Comparison of ENCODE assay signal across 8 cellular contexts in the genomic region with DNA sequence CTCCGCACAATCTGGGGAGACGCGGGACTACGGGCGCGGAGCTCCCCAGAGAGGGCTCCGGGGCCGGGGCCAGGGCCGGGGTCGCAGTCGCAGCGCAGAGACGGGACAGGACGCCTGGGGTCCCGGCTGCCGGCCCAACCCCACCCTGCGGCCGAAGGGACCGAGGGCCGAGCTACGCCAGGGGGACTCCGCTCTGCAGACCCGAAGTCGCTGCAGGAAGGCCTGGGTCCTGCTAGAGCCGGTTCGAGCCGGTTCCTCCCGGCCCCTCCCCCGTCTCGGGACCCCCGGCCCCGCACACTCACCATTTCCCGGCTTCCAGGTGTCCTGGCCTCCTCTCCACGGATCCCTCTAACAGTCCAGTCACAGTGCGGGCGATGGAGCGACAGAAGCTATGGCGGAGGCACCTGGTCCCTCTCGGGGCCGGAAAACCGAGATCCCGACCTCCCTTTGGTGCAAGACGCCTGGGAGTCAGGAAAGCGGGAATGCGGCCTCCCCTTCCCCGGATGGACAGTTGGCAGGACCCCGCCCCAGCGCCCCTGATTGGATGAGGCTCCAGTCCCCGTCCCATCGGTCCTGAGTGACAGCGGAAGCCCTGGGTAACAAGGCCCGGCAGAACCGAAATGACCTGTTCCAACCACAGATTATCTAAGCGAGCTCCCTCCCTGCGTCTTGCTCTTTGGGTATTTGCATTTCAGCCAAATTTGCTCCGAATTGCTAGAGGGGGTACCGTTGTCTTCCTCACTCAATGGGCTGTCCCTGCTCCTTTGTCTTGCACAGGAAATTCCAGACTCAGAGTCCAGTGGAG. TPM values are rescaled to one million over a fixed set of nuclear protein-coding genes. Genes with fewer than 3 reads are reported as not detected.
DNase-seq lines count a peak whose midpoint lies in the region; ATAC-seq and TF ChIP-seq lines count a peak whose summit lies in the region.

Gene ZNF625 (minus strand): TSS at position 481 of the 805 bp plus-strand sequence. CDS start 176 bp downstream, at position 305.

- DNase-seq in T47D (ENCODE audit: low read depth in 1 of 2, low spot score in 1 of 2) (peak; percentile 80 to 93), MCF 10A (ENCODE audit: unreplicated experiment) (no peak), NCI-H524 (lab: John Stamatoyannopoulos, UW) (peak; percentile 94 to 95), foreskin keratinocyte (peak in 1 of 2 donors; percentile 68), natural killer cell (peak; percentile 37), transverse colon (peak; percentile 83)

- peaks cover 18% of the 10 kb centered on the region for H3K9me3 Mint-ChIP-seq in MCF 10A (ENCODE audit: unreplicated experiment)
- H3K9me3 Mint-ChIP-seq in activated T-helper 17 cell treated with anti-CD3 and anti-CD28 coated beads, Interleukin-2, amount 50 U/mL, for 72 hours = no peaks in the 10 kb centered on the region
- no peaks in the 10 kb centered on the region for H3K9me3 Mint-ChIP-seq in natural killer cell

- in situ Hi-C loops in T47D (cut with HindIII; ENCODE audit: low pct_unique_long_range_greater_than_20kb, low sequenced_read_pairs) = no loop called here
- in situ Hi-C loops in transverse colon (cut with MboI; ENCODE audit: low pct_ligation_motif_present in 1 of 4, low pct_unique_long_range_greater_than_20kb in 1 of 4, low sequenced_read_pairs in 3 of 4) = no loop called here

- H3K4me1 Mint-ChIP-seq in MCF 10A (ENCODE audit: insufficient read depth, unreplicated experiment) (no peaks in the 10 kb centered on the region), natural killer cell (peaks cover 18 to 24% of the 10 kb centered on the region in 2 donors)
- H3K4me1 Mint-ChIP-seq in activated T-helper 17 cell treated with anti-CD3 and anti-CD28 coated beads, Interleukin-2, amount 50 U/mL, for 72 hours = no peaks in the 10 kb centered on the region

- WGBS in transverse colon (ENCODE audit: low coverage in 1 of 2), 2 donors = 0 to 1% methylated on average over 2 to 41 of the region's 57 CpGs

- POLR2A ChIA-PET in MCF 10A (lab: Yijun Ruan, JAX) = interaction anchor here (0.7 kb wide), 1 partner anchor 358 kb away, joined by 3 read pairs; no protein-coding TSS in a partner anchor

- no TSS peak for BruUV-seq in MCF 10A (replicated peaks; lab: Mats Ljungman, UMichigan)

- CTCF ChIA-PET in MCF 10A (lab: Yijun Ruan, JAX) = interaction anchor here (0.6 to 1.6 kb wide), 3 partner anchors 16 to 233 kb away, joined by 3 to 7 read pairs (median 4); partner anchors contain the start of gene ZNF20

- H3K27ac ChIP-seq in foreskin keratinocyte (peak within 1 kb of the TSS; percentile 56), transverse colon (peak within 1 kb of the TSS; percentile 69 to 87 (median 74))

- H3K27me3 Mint-ChIP-seq in MCF 10A (ENCODE audit: insufficient read depth, unreplicated experiment) (no peaks in the 10 kb centered on the region), natural killer cell (ENCODE audit: low read depth in 2 of 2) (no peaks in the 10 kb centered on the region)
- H3K27me3 Mint-ChIP-seq in activated T-helper 17 cell treated with anti-CD3 and anti-CD28 coated beads, Interleukin-2, amount 50 U/mL, for 72 hours = peaks cover 3% of the 10 kb centered on the region

- no peak for TF ChIP-seq EP300 in transverse colon (IDR thresholded peaks at IDR 0.05; ENCODE audit: low read depth)

- no peak for TF ChIP-seq POLR2A in transverse colon (IDR thresholded peaks at IDR 0.05)

- intact Hi-C loops in MCF 10A (cut with micrococcal nuclease) (no loop called here), natural killer cell (cut with micrococcal nuclease) (no loop called here), transverse colon (cut with DNase I; ENCODE audit: low total_unique reads) (loop anchor here (5.0 kb wide), 1 partner anchor 516 kb away; no protein-coding TSS in a partner anchor)

- H3K36me3 ChIP-seq in transverse colon = no peaks in the 10 kb centered on the region

- H3K9me3 ChIP-seq in transverse colon = no peaks in the 10 kb centered on the region

- H3K27me3 ChIP-seq in foreskin keratinocyte = no peaks in the 10 kb centered on the region
- no peaks in the 10 kb centered on the region for H3K27me3 ChIP-seq in transverse colon

- H3K4me3 Mint-ChIP-seq in MCF 10A (ENCODE audit: unreplicated experiment) = no peak within 1 kb of the TSS
- H3K4me3 Mint-ChIP-seq in activated T-helper 17 cell treated with anti-CD3 and anti-CD28 coated beads, Interleukin-2, amount 50 U/mL, for 72 hours = peak within 1 kb of the TSS; percentile 86
- peak within 1 kb of the TSS; percentile 93 for H3K4me3 Mint-ChIP-seq in natural killer cell

- H3K27ac Mint-ChIP-seq in MCF 10A (ENCODE audit: low read depth, unreplicated experiment) = no peak within 1 kb of the TSS
- H3K27ac Mint-ChIP-seq in activated T-helper 17 cell treated with anti-CD3 and anti-CD28 coated beads, Interleukin-2, amount 50 U/mL, for 72 hours = peak within 1 kb of the TSS; percentile 86
- peak within 1 kb of the TSS; percentile 74 to 90 for H3K27ac Mint-ChIP-seq in natural killer cell

- H3K4me1 ChIP-seq in foreskin keratinocyte = no peaks in the 10 kb centered on the region
- H3K4me1 ChIP-seq in transverse colon = peaks cover 6 to 14% (median 7%) of the 10 kb centered on the region in 4 donors

- TF ChIP-seq CTCF in MCF 10A (IDR thresholded peaks at IDR 0.05; ENCODE audit: unreplicated experiment) (no peak), foreskin keratinocyte (conservative IDR thresholded peaks at IDR 0.05) (no peak), natural killer cell (IDR thresholded peaks at IDR 0.05) (no peak), transverse colon (IDR thresholded peaks at IDR 0.05) (no peak)

- ATAC-seq in HG03045 (IDR thresholded peaks at IDR 0.05; ENCODE audit: unreplicated experiment) (peak; percentile 83), foreskin keratinocyte (peak; percentile 61), natural killer cell (peak; percentile 66 to 82 (median 78))
- ATAC-seq in activated T-helper 17 cell treated with anti-CD3 and anti-CD28 coated beads, Interleukin-2, amount 50 U/mL, for 72 hours (replicated peaks) = peak; percentile 97

- peak within 1 kb of the TSS; percentile 64 to 91 (median 66) for H3K4me3 ChIP-seq in transverse colon

- H3K36me3 Mint-ChIP-seq in MCF 10A (ENCODE audit: insufficient read depth, unreplicated experiment) (no peaks in the 10 kb centered on the region), natural killer cell (no peaks in the 10 kb centered on the region)
- no peaks in the 10 kb centered on the region for H3K36me3 Mint-ChIP-seq in activated T-helper 17 cell treated with anti-CD3 and anti-CD28 coated beads, Interleukin-2, amount 50 U/mL, for 72 hours (ENCODE audit: low read depth)

RNA-seq across cellular contexts. Expression of gene ZNF625, which starts in this region (rescaled TPM):
- total RNA-seq in MCF 10A (2022) (0.37 TPM in 1 of 2 replicates, not detected in the other), foreskin keratinocyte (6.6 and 6.7 TPM in 2 replicates), natural killer cell (1 to 10 TPM; 3.1 to 7.9 (median 4.4) TPM), transverse colon (1 to 10 TPM in 2 of 4 donors, under 1 TPM in 1, not detected in 1; 0.60 to 2.3 (median 2.2) TPM)
- total RNA-seq in activated T-helper 17 cell treated with anti-CD3 and anti-CD28 coated beads, Interleukin-2, amount 50 U/mL, for 72 hours = 1 to 10 TPM; 2.0 to 2.2 TPM
- polyA plus RNA-seq in foreskin keratinocyte = 1.9 and 2.5 TPM in 2 replicates
